19 cellular contexts compared by ENCODE assay signal in genomic region chr6:35077006-35077712, GRCh38.
DNase-seq lines count a peak whose midpoint lies in the region; ATAC-seq and TF ChIP-seq lines count a peak whose summit lies in the region.
"Had no signal": no experiment of that assay in that cellular context is flagged by ENCODE, and none has a peak within 500 bp of the region (broad histone marks: within the 10 kb centered on the region; RNA-seq: fewer than 3 reads in every experiment).

No MANE protein-coding gene starts in this region.

- no peak overlapping the region for H3K4me2 ChIP-seq in mesendoderm (ENCODE audit: low read length)
- H3K4me2 ChIP-seq: GM23338 had no signal

- TF ChIP-seq CTCF in right atrium auricular region (IDR thresholded peaks at IDR 0.05) (no peak), brain (conservative IDR thresholded peaks at IDR 0.05) (no peak), tibial artery (IDR thresholded peaks at IDR 0.05) (no peak), lower lobe of right lung (IDR thresholded peaks at IDR 0.05) (no peak)

- no peak overlapping the region for H2BK120ac ChIP-seq in mesendoderm (ENCODE audit: low read depth, low read length)

- H3K27ac ChIP-seq in right atrium auricular region (no peak overlapping the region), mesendoderm (ENCODE audit: low read depth, low read length) (no peak overlapping the region), tibial artery (no peak overlapping the region), lower lobe of right lung (no peak overlapping the region)
- H3K27ac ChIP-seq: left ventricle myocardium inferior had no signal

- H3K56ac ChIP-seq in mesendoderm (ENCODE audit: low read length): no peak overlapping the region

- no peak for ATAC-seq in Right ventricle myocardium superior (ENCODE audit: poor library complexity)
- ATAC-seq in lower lobe of right lung: no peak
- ATAC-seq: activated CD4-positive, CD25-positive, alpha-beta regulatory T cell treated with anti-CD3 and anti-CD28 coated beads, Interleukin-2, amount 50 U/mL, for 24 hours; activated naive CD8-positive, alpha-beta T cell treated with anti-CD3 and anti-CD28 coated beads, Interleukin-2, amount 50 U/mL, for 24 hours; activated T-helper 17 cell treated with anti-CD3 and anti-CD28 coated beads, Interleukin-2, amount 50 U/mL, for 72 hours; GM23338; PC-3 had no signal

- H3K9me3 ChIP-seq in right atrium auricular region: no peaks in the 10 kb centered on the region
- no peaks in the 10 kb centered on the region for H3K9me3 ChIP-seq in tibial artery
- no peaks in the 10 kb centered on the region for H3K9me3 ChIP-seq in lower lobe of right lung
- H3K9me3 ChIP-seq: left ventricle myocardium inferior had no signal

- peak; percentile 20 for DNase-seq in Right ventricle myocardium superior
- DNase-seq in right atrium auricular region (ENCODE audit: low spot score): no peak
- peak; percentile 39 for DNase-seq in mesendoderm
- no peak for DNase-seq in NCI-H774 (lab: John Stamatoyannopoulos, UW)
- DNase-seq in tibial artery: no peak
- DNase-seq in lower lobe of right lung: no peak
- no peak for DNase-seq in NCI-H2107 treated with DMSO at 0.1 percent for 48 hours (lab: John Stamatoyannopoulos, UW; ENCODE audit: unreplicated experiment)
- DNase-seq: activated naive CD8-positive, alpha-beta T cell treated with anti-CD3 and anti-CD28 coated beads, Interleukin-2, amount 50 U/mL, for 24 hours; CD4-positive, CD25-positive, alpha-beta regulatory T cell; DMS53; left ventricle myocardium inferior; PC-3; stimulated activated CD4-positive, alpha-beta T cell treated with anti-CD3 and anti-CD28 coated beads, Interleukin-2, amount 100 ng/mL, for 48 hours had no signal

- H4K8ac ChIP-seq in mesendoderm (ENCODE audit: low read depth, low read length): no peak overlapping the region

- H3K4me3 ChIP-seq in right atrium auricular region (no peak overlapping the region), mesendoderm (ENCODE audit: low read length) (no peak overlapping the region), tibial artery (no peak overlapping the region), lower lobe of right lung (no peak overlapping the region)
- H3K4me3 ChIP-seq: GM23338, left ventricle myocardium inferior had no signal

- no peaks in the 10 kb centered on the region for H3K9me3 Mint-ChIP-seq in brain
- H3K9me3 Mint-ChIP-seq: activated naive CD8-positive, alpha-beta T cell treated with anti-CD3 and anti-CD28 coated beads, Interleukin-2, amount 50 U/mL, for 24 hours; activated T-helper 17 cell treated with anti-CD3 and anti-CD28 coated beads, Interleukin-2, amount 50 U/mL, for 72 hours; CD4-positive, CD25-positive, alpha-beta regulatory T cell; GM23338; IgD-negative memory B cell; T-helper 2 cell treated with Interferon-gamma antibody and Interleukin-4, amounts not matched to agents 5 μg/mL and 100 μg/mL, for 36 hours had no signal

- no peak overlapping the region for H2BK15ac ChIP-seq in mesendoderm (replicated peaks; ENCODE audit: low read depth)

- peaks cover 9% of the 10 kb centered on the region for H3K4me1 Mint-ChIP-seq in brain
- H3K4me1 Mint-ChIP-seq: activated naive CD8-positive, alpha-beta T cell treated with anti-CD3 and anti-CD28 coated beads, Interleukin-2, amount 50 U/mL, for 24 hours; activated T-helper 17 cell treated with anti-CD3 and anti-CD28 coated beads, Interleukin-2, amount 50 U/mL, for 72 hours had no signal

- H3K36me3 Mint-ChIP-seq in brain: peaks cover 41% of the 10 kb centered on the region

- no peak overlapping the region for H2AK5ac ChIP-seq in mesendoderm (ENCODE audit: low read length)

- no peaks in the 10 kb centered on the region for H3K79me1 ChIP-seq in mesendoderm (ENCODE audit: low read length)

- no peak overlapping the region for H2BK5ac ChIP-seq in mesendoderm (ENCODE audit: low read length)

- no peaks in the 10 kb centered on the region for H3K79me2 ChIP-seq in mesendoderm (ENCODE audit: control insufficient read depth, insufficient read depth, low read length)

- no CpG with 5 or more reads among the region's 17 CpGs for WGBS in mesendoderm (ENCODE audit: extremely low coverage, insufficient coverage, low lambda C conversion rate)

- H3K4me3 Mint-ChIP-seq in brain: no peak overlapping the region
- H3K4me3 Mint-ChIP-seq: activated naive CD8-positive, alpha-beta T cell treated with anti-CD3 and anti-CD28 coated beads, Interleukin-2, amount 50 U/mL, for 24 hours; activated T-helper 17 cell treated with anti-CD3 and anti-CD28 coated beads, Interleukin-2, amount 50 U/mL, for 72 hours; CD4-positive, CD25-positive, alpha-beta regulatory T cell; GM23338; IgD-negative memory B cell; T-helper 2 cell treated with Interferon-gamma antibody and Interleukin-4, amounts not matched to agents 5 μg/mL and 100 μg/mL, for 36 hours had no signal

- no peak overlapping the region for H4K5ac ChIP-seq in mesendoderm (ENCODE audit: low read length)

- no peak overlapping the region for H3K4ac ChIP-seq in mesendoderm (ENCODE audit: low read depth, low read length)

- no peak overlapping the region for H3K18ac ChIP-seq in mesendoderm (ENCODE audit: low read length)

- H3K23ac ChIP-seq in mesendoderm (ENCODE audit: low read length): no peak overlapping the region

- no peaks in the 10 kb centered on the region for H3K27me3 ChIP-seq in right atrium auricular region
- H3K27me3 ChIP-seq in mesendoderm (ENCODE audit: insufficient read depth, low read length, poor library complexity): no peaks in the 10 kb centered on the region
- no peaks in the 10 kb centered on the region for H3K27me3 ChIP-seq in tibial artery
- no peaks in the 10 kb centered on the region for H3K27me3 ChIP-seq in lower lobe of right lung (ENCODE audit: low read depth)

- intact Hi-C loops in Right ventricle myocardium superior (cut with DNase I): loop anchor here (10.0 kb wide), 1 partner anchor 72 kb away; no protein-coding TSS in a partner anchor
- intact Hi-C loops in tibial artery (cut with DNase I; ENCODE audit: low total_unique reads): no loop called here
- intact Hi-C loops in lower lobe of right lung (cut with DNase I): no loop called here

- peaks cover 0 to 32% of the 10 kb centered on the region in 2 donors for H3K4me1 ChIP-seq in right atrium auricular region
- H3K4me1 ChIP-seq in mesendoderm (ENCODE audit: control insufficient read depth, low read depth, low read length): peaks cover 12% of the 10 kb centered on the region
- no peaks in the 10 kb centered on the region for H3K4me1 ChIP-seq in tibial artery
- peaks cover 14% of the 10 kb centered on the region for H3K4me1 ChIP-seq in lower lobe of right lung

- H3K27me3 Mint-ChIP-seq in brain: no peaks in the 10 kb centered on the region
- H3K27me3 Mint-ChIP-seq: activated naive CD8-positive, alpha-beta T cell treated with anti-CD3 and anti-CD28 coated beads, Interleukin-2, amount 50 U/mL, for 24 hours; activated T-helper 17 cell treated with anti-CD3 and anti-CD28 coated beads, Interleukin-2, amount 50 U/mL, for 72 hours; CD4-positive, CD25-positive, alpha-beta regulatory T cell; IgD-negative memory B cell had no signal

- peak overlapping the region in 4 of 5 experiments; percentile 36 to 86 (median 64) for H3K27ac Mint-ChIP-seq in brain
- H3K27ac Mint-ChIP-seq: activated naive CD8-positive, alpha-beta T cell treated with anti-CD3 and anti-CD28 coated beads, Interleukin-2, amount 50 U/mL, for 24 hours; activated T-helper 17 cell treated with anti-CD3 and anti-CD28 coated beads, Interleukin-2, amount 50 U/mL, for 72 hours; CD4-positive, CD25-positive, alpha-beta regulatory T cell; GM23338; IgD-negative memory B cell; T-helper 2 cell treated with Interferon-gamma antibody and Interleukin-4, amounts not matched to agents 5 μg/mL and 100 μg/mL, for 36 hours had no signal

- peaks cover 63% of the 10 kb centered on the region for H3K36me3 ChIP-seq in right atrium auricular region
- H3K36me3 ChIP-seq in mesendoderm (ENCODE audit: control insufficient read depth, insufficient read depth, low read length): no peaks in the 10 kb centered on the region
- H3K36me3 ChIP-seq in tibial artery: peaks cover 62 to 94% (median 62%) of the 10 kb centered on the region in 3 donors
- peaks cover 87% of the 10 kb centered on the region for H3K36me3 ChIP-seq in lower lobe of right lung

- H3K9ac ChIP-seq in mesendoderm (ENCODE audit: low read length): no peak overlapping the region

Comparison
In these comparisons a context has a peak if more than half of its experiments do, and no peak if none do; other contexts are left out.
1. DNase-seq: peak in Right ventricle myocardium superior (single experiment) and mesendoderm (single experiment); none in right atrium auricular region (single experiment), NCI-H774 (single experiment), tibial artery (0 of 2), lower lobe of right lung (single experiment) and NCI-H2107 treated with DMSO at 0.1 percent for 48 hours (single experiment).